In genomic region chr15:65084500-65085206, GRCh38 we compare ENCODE assay signal across 25 cellular contexts. TPM values are rescaled to one million over a fixed set of nuclear protein-coding genes. Genes with fewer than 3 reads are reported as not detected.
DNase-seq lines count a peak whose midpoint lies in the region; ATAC-seq and TF ChIP-seq lines count a peak whose summit lies in the region.
"Had no signal": no experiment of that assay in that cellular context is flagged by ENCODE, and none has a peak within 500 bp of the region (broad histone marks: within the 10 kb centered on the region; RNA-seq: fewer than 3 reads in every experiment).

No MANE protein-coding gene starts in this region.

- H3K36me3 ChIP-seq in gastroesophageal sphincter: no peaks in the 10 kb centered on the region
- no peaks in the 10 kb centered on the region for H3K36me3 ChIP-seq in neural progenitor cell
- H3K36me3 ChIP-seq: suprapubic skin, WERI-Rb-1 had no signal

- WGBS in gastroesophageal sphincter (ENCODE audit: low coverage in 1 of 2), 2 donors: 81 to 86% methylated on average over 3 of the region's 7 CpGs

- H3K4me3 Mint-ChIP-seq in WTC11 (no peak overlapping the region), neural progenitor cell (no peak overlapping the region), type B pancreatic cell (no peak overlapping the region)
- H3K4me3 Mint-ChIP-seq: CD4-positive, alpha-beta memory T cell; T-helper 1 cell treated with Interleukin-12 subunit alpha and Interleukin-12 subunit beta and Interleukin-4 antibody, amounts not matched to agents 30 μg/mL and 1 μg/mL, for 36 hours had no signal

- DNase-seq in WTC11 (ENCODE audit: low spot score): no peak
- DNase-seq in neural progenitor cell (ENCODE audit: low spot score): no peak
- DNase-seq in type B pancreatic cell (ENCODE audit: extremely low spot score, unreplicated experiment): no peak
- no peak for DNase-seq in HUDEP-2 (lab: John Stamatoyannopoulos, UW; ENCODE audit: unreplicated experiment in 76 of 76)
- no peak for DNase-seq in NCI-H1092 treated with DMSO at 0.1 percent for 48 hours (lab: John Stamatoyannopoulos, UW)
- DNase-seq: activated CD4-positive, alpha-beta T cell treated with anti-CD3 and anti-CD28 coated beads, Interleukin-2, amount 50 U/mL, for 4 hours; activated gamma-delta T cell treated with Interleukin-2 at 50 U/mL for 16 hours; CD4-positive, alpha-beta memory T cell; DMS79; KBM-7; NCI-H1930; NCI-H226; nephron progenitor cell; PC-3; WERI-Rb-1 had no signal

- H3K27ac Mint-ChIP-seq in WTC11 (0 out of 2 replicates have a peak overlapping the region, but pooled peaks have one; percentile 6), neural progenitor cell (peak overlapping the region; percentile 86), type B pancreatic cell (peak overlapping the region; percentile 9)
- H3K27ac Mint-ChIP-seq: CD4-positive, alpha-beta memory T cell; T-helper 1 cell treated with Interleukin-12 subunit alpha and Interleukin-12 subunit beta and Interleukin-4 antibody, amounts not matched to agents 30 μg/mL and 1 μg/mL, for 36 hours had no signal

- H3K9me3 ChIP-seq in gastroesophageal sphincter (no peaks in the 10 kb centered on the region), neural progenitor cell (ENCODE audit: low read depth) (no peaks in the 10 kb centered on the region)
- H3K9me3 ChIP-seq: suprapubic skin had no signal

- H3K9me3 Mint-ChIP-seq in WTC11 (no peaks in the 10 kb centered on the region), neural progenitor cell (no peaks in the 10 kb centered on the region), type B pancreatic cell (no peaks in the 10 kb centered on the region)
- H3K9me3 Mint-ChIP-seq: CD4-positive, alpha-beta memory T cell; nephron progenitor cell; T-helper 1 cell treated with Interleukin-12 subunit alpha and Interleukin-12 subunit beta and Interleukin-4 antibody, amounts not matched to agents 30 μg/mL and 1 μg/mL, for 36 hours had no signal

- H3K27me3 ChIP-seq in gastroesophageal sphincter (no peaks in the 10 kb centered on the region), neural progenitor cell (peaks cover 67% of the 10 kb centered on the region)

- peak overlapping the region; percentile 72 for H3K4me2 ChIP-seq in neural progenitor cell

- H2AFZ ChIP-seq in neural progenitor cell (replicated peaks): no peak overlapping the region

- H3K27ac ChIP-seq in gastroesophageal sphincter (peak overlapping the region; percentile 88 to 98 (median 90)), neural progenitor cell (no peak overlapping the region)
- H3K27ac ChIP-seq: WERI-Rb-1 had no signal

- H3K4me3 ChIP-seq in gastroesophageal sphincter (no peak overlapping the region), neural progenitor cell (no peak overlapping the region)
- H3K4me3 ChIP-seq: GM12878, suprapubic skin had no signal

- no peaks in the 10 kb centered on the region for H3K79me2 ChIP-seq in neural progenitor cell (ENCODE audit: low read depth)

- TF ChIP-seq CTCF in WTC11 (IDR thresholded peaks at IDR 0.05) (no peak), gastroesophageal sphincter (IDR thresholded peaks at IDR 0.05) (no peak), neural progenitor cell (IDR thresholded peaks at IDR 0.05) (no peak), type B pancreatic cell (conservative IDR thresholded peaks at IDR 0.05) (no peak)

- H3K36me3 Mint-ChIP-seq in WTC11 (no peaks in the 10 kb centered on the region), neural progenitor cell (no peaks in the 10 kb centered on the region), type B pancreatic cell (no peaks in the 10 kb centered on the region)
- H3K36me3 Mint-ChIP-seq: CD4-positive, alpha-beta memory T cell had no signal

- peaks cover 58% of the 10 kb centered on the region for H3F3A ChIP-seq in neural progenitor cell (ENCODE audit: low read depth)

- no peak for TF ChIP-seq POLR2A in gastroesophageal sphincter (IDR thresholded peaks at IDR 0.05)

- H3K4me1 ChIP-seq in gastroesophageal sphincter (peaks cover 13 to 96% (median 55%) of the 10 kb centered on the region in 3 donors), neural progenitor cell (peaks cover 70% of the 10 kb centered on the region)

- H4K20me1 ChIP-seq in neural progenitor cell (ENCODE audit: low read depth): peaks cover 42% of the 10 kb centered on the region

- no peak overlapping the region for H3K9ac ChIP-seq in neural progenitor cell

- no peak for TF ChIP-seq EP300 in gastroesophageal sphincter (IDR thresholded peaks at IDR 0.05)

- ATAC-seq in WTC11 (no peak), gastroesophageal sphincter (no peak), HG02885 (IDR thresholded peaks at IDR 0.05; ENCODE audit: poor library complexity, unreplicated experiment) (no peak)
- ATAC-seq: GM12878, PC-3 had no signal

- H3K4me1 Mint-ChIP-seq in WTC11 (peaks cover 76% of the 10 kb centered on the region), neural progenitor cell (peaks cover 75% of the 10 kb centered on the region), type B pancreatic cell (ENCODE audit: unreplicated experiment) (peaks cover 66% of the 10 kb centered on the region)

- POLR2A ChIA-PET in WTC11 (lab: Charles Lee): interaction anchor here (3.3 kb wide), 1 partner anchor 17 kb away, joined by 12 read pairs; no protein-coding TSS in a partner anchor

- H3K27me3 Mint-ChIP-seq in WTC11 (ENCODE audit: low read depth) (peaks cover 10% of the 10 kb centered on the region), neural progenitor cell (ENCODE audit: insufficient read depth, low read depth) (peaks cover 25% of the 10 kb centered on the region), type B pancreatic cell (peaks cover 48% of the 10 kb centered on the region)

- CTCF ChIA-PET in WTC11 (lab: Charles Lee): interaction anchor here (0.6 to 15.1 kb wide), 12 partner anchors 9 to 432 kb away, joined by 3 to 308 read pairs (median 8); partner anchors contain the start of genes KBTBD13 and RASL12

TF ChIP-seq in WTC11, 78 proteins besides CTCF, POLR2A, EP300 and RAD21 (continues in another document):
- no peak for TF ChIP-seq FOXP4 (CRISPR knock-in tag; IDR thresholded peaks at IDR 0.05)

RNA-seq across cellular contexts. Expression of gene KBTBD13, which starts 8.1 kb away (rescaled TPM):
- total RNA-seq in WTC11 (2021) (0.05 TPM in 1 of 3 replicates, not detected in the others), gastroesophageal sphincter (not detected), neural progenitor cell (ENCODE audit: low replicate concordance) (not detected in 2 replicates), type B pancreatic cell (ENCODE audit: low replicate concordance) (not detected in 2 replicates)
- total RNA-seq: CD4-positive, alpha-beta memory T cell; epithelial cell of proximal tubule; frontal cortex; H4; kidney epithelial cell; PC-3; progenitor cell of endocrine pancreas; suprapubic skin had no signal

RNA-seq across cellular contexts. Expression of gene RASL12, which starts 16.9 kb away (rescaled TPM):
- total RNA-seq in WTC11 (2021) (5.6 to 6.8 TPM (median 6.5 TPM) in 3 replicates), gastroesophageal sphincter (100 to 1,000 TPM in 3 of 4 donors, 10 to 100 TPM in 1; 43.2 to 244 (median 179) TPM), neural progenitor cell (ENCODE audit: low replicate concordance) (5.8 and 7.7 TPM in 2 replicates), type B pancreatic cell (ENCODE audit: low replicate concordance) (0.33 and 4.0 TPM in 2 replicates)
- total RNA-seq: CD4-positive, alpha-beta memory T cell; epithelial cell of proximal tubule; PC-3 had no signal

RNA-seq across cellular contexts. Expression of gene UBAP1L, which starts 30.3 kb away (rescaled TPM):
- total RNA-seq in WTC11 (2021) (2.0 to 2.9 TPM (median 2.2 TPM) in 3 replicates), gastroesophageal sphincter (1 to 10 TPM in 3 of 4 donors, under 1 TPM in 1; 0.12 to 7.5 (median 3.0) TPM), neural progenitor cell (ENCODE audit: low replicate concordance) (0.39 and 1.1 TPM in 2 replicates), type B pancreatic cell (ENCODE audit: low replicate concordance) (2.6 and 6.0 TPM in 2 replicates)

RNA-seq across cellular contexts. Expression of gene SLC51B, which starts 39.5 kb away (rescaled TPM):
- not detected in 3 replicates for total RNA-seq in WTC11 (2021)
- total RNA-seq in gastroesophageal sphincter: not detected
- not detected in 2 replicates for total RNA-seq in neural progenitor cell (ENCODE audit: low replicate concordance)
- total RNA-seq in type B pancreatic cell (ENCODE audit: low replicate concordance): 1.2 and 5.7 TPM in 2 replicates
- total RNA-seq: CD4-positive, alpha-beta memory T cell; epithelial cell of proximal tubule; frontal cortex; H4; kidney epithelial cell; PC-3; progenitor cell of endocrine pancreas had no signal

RNA-seq across cellular contexts. Expression of gene PDCD7, which starts 49.0 kb away (rescaled TPM):
- total RNA-seq in WTC11 (2021) (23.5 to 25.4 TPM (median 25.4 TPM) in 3 replicates), gastroesophageal sphincter (10 to 100 TPM; 26.4 to 70.7 (median 30.4) TPM), neural progenitor cell (ENCODE audit: low replicate concordance) (24.7 and 26.2 TPM in 2 replicates), type B pancreatic cell (ENCODE audit: low replicate concordance) (22.2 and 38.9 TPM in 2 replicates)

Comparison
In these comparisons a context has a peak if more than half of its experiments do, and no peak if none do; other contexts are left out.
1. H3K27ac Mint-ChIP-seq: peak in every context shown above with its lines; median percentile 86 in neural progenitor cell; 9 in type B pancreatic cell; 6 in WTC11.